1 cellular context compared by ENCODE assay signal in genomic region chr1:243926803-243927245, GRCh38.
TF ChIP-seq lines count a peak whose summit lies in the region.

No MANE protein-coding gene starts in this region.

TF ChIP-seq in HEK293, 187 proteins besides CTCF, POLR2A, EP300 and RAD21 (continued from another document):
- no peak for TF ChIP-seq ELK4 (IDR thresholded peaks at IDR 0.05; ENCODE audit: borderline replicate concordance, low read depth, low read length)
- TF ChIP-seq EGR2 (tag by site-specific recombination; IDR thresholded peaks at IDR 0.05; ENCODE audit: low read depth) = no peak
- no peak for TF ChIP-seq ZNF2 (tag by site-specific recombination; IDR thresholded peaks at IDR 0.05)
- no peak for TF ChIP-seq ZNF37A (tag by site-specific recombination; IDR thresholded peaks at IDR 0.05)
- TF ChIP-seq ZFP37 (tag by site-specific recombination; IDR thresholded peaks at IDR 0.05) = peak; percentile 95
- no peak for TF ChIP-seq PATZ1 (tag by site-specific recombination; IDR thresholded peaks at IDR 0.05)
- no peak for TF ChIP-seq ZNF707 (tag by site-specific recombination; IDR thresholded peaks at IDR 0.05)
- no peak for TF ChIP-seq ZNF677 (tag by site-specific recombination; IDR thresholded peaks at IDR 0.05)
- no peak for TF ChIP-seq ZSCAN23 (tag by site-specific recombination; IDR thresholded peaks at IDR 0.05)
- TF ChIP-seq ZNF549 (tag by site-specific recombination; IDR thresholded peaks at IDR 0.05) = no peak
- peak; percentile 65; the same call in 1 of the 2 replicates for TF ChIP-seq ZBTB21 (tag by site-specific recombination; IDR thresholded peaks at IDR 0.05)
- TF ChIP-seq GLIS1 (tag by site-specific recombination; IDR thresholded peaks at IDR 0.05) = peak; percentile 35
- TF ChIP-seq ZBTB8A (tag by site-specific recombination; IDR thresholded peaks at IDR 0.05) = no peak
- TF ChIP-seq ZBTB11 (tag by site-specific recombination; conservative IDR thresholded peaks at IDR 0.05; ENCODE audit: low read depth) = no peak
- no peak for TF ChIP-seq ZNF621 (tag by site-specific recombination; IDR thresholded peaks at IDR 0.05)
- TF ChIP-seq MYNN (tag by site-specific recombination; IDR thresholded peaks at IDR 0.05; ENCODE audit: borderline replicate concordance) = no peak
- peak; percentile 47 for TF ChIP-seq PRDM10 (tag by site-specific recombination; IDR thresholded peaks at IDR 0.05)
- TF ChIP-seq PRDM1 (tag by site-specific recombination; IDR thresholded peaks at IDR 0.05) = peak; percentile 87
- TF ChIP-seq KLF7 (tag by site-specific recombination; IDR thresholded peaks at IDR 0.05; ENCODE audit: borderline replicate concordance) = no peak
- peak; percentile 45 for TF ChIP-seq ZNF335 (tag by site-specific recombination; conservative IDR thresholded peaks at IDR 0.05)
- no peak for TF ChIP-seq ZNF302 (tag by site-specific recombination; IDR thresholded peaks at IDR 0.05; ENCODE audit: low read depth)
- TF ChIP-seq ZNF341 (tag by site-specific recombination; IDR thresholded peaks at IDR 0.05; ENCODE audit: low read depth) = no peak
- TF ChIP-seq INSM2 (tag by site-specific recombination; IDR thresholded peaks at IDR 0.05) = peak; percentile 65
- TF ChIP-seq ZNF24 (tag by site-specific recombination; IDR thresholded peaks at IDR 0.05) = 0 out of 2 replicates have a peak, but pooled peaks have one; percentile 60
- peak; percentile 83 for TF ChIP-seq ZNF692 (tag by site-specific recombination; IDR thresholded peaks at IDR 0.05)
- no peak for TF ChIP-seq ZNF558 (tag by site-specific recombination; IDR thresholded peaks at IDR 0.05)
- TF ChIP-seq ZSCAN16 (tag by site-specific recombination; IDR thresholded peaks at IDR 0.05) = no peak
- TF ChIP-seq ZNF133 (tag by site-specific recombination; IDR thresholded peaks at IDR 0.05) = no peak
- TF ChIP-seq KLF17 (tag by site-specific recombination; IDR thresholded peaks at IDR 0.05) = no peak
- no peak for TF ChIP-seq ZNF394 (tag by site-specific recombination; IDR thresholded peaks at IDR 0.05; ENCODE audit: borderline replicate concordance)
- no peak for TF ChIP-seq ZIC2 (tag by site-specific recombination; IDR thresholded peaks at IDR 0.05)
- no peak for TF ChIP-seq ZNF785 (tag by site-specific recombination; IDR thresholded peaks at IDR 0.05)
- no peak for TF ChIP-seq ZNF664 (tag by site-specific recombination; IDR thresholded peaks at IDR 0.05)
- TF ChIP-seq SALL2 (tag by site-specific recombination; IDR thresholded peaks at IDR 0.05; ENCODE audit: borderline replicate concordance) = no peak
- no peak for TF ChIP-seq ZNF311 (tag by site-specific recombination; IDR thresholded peaks at IDR 0.05; ENCODE audit: borderline replicate concordance)
- no peak for TF ChIP-seq ZNF514 (tag by site-specific recombination; IDR thresholded peaks at IDR 0.05)
- no peak for TF ChIP-seq PBX3 (CRISPR knock-in tag; IDR thresholded peaks at IDR 0.05)
- no peak for TF ChIP-seq ZNF830 (tag by site-specific recombination; IDR thresholded peaks at IDR 0.05; ENCODE audit: low read depth)
- TF ChIP-seq ZNF280C (tag by site-specific recombination; IDR thresholded peaks at IDR 0.05) = no peak
- TF ChIP-seq ZNF48 (tag by site-specific recombination; IDR thresholded peaks at IDR 0.05) = no peak
- TF ChIP-seq ZBTB48 (tag by site-specific recombination; IDR thresholded peaks at IDR 0.05) = no peak
